In the genomic region with DNA sequence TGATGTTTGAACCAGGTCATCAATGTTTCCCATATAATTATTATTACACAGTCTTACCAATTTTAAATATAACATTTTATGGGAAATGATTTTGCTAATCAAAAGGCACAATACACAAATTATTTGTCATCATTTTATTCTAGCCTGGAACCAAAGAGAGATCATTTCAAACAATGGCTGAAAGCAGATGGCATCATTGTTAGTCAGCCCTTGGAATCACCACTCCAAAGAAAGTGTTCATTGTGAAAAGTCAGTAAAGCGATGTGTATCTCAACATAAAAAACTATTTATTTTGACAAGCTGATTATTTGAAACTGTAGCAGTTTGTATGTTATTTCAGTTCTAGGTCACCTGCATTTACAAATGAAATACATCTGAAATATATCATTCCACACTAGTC, we compare ENCODE assay signal across 30 cellular contexts.
"Had no signal": no experiment of that assay in that cellular context is flagged by ENCODE, and none has a peak within 500 bp of the region (broad histone marks: within the 10 kb centered on the region; RNA-seq: fewer than 3 reads in every experiment).

No MANE protein-coding gene starts in this region.

- H3K9ac ChIP-seq: KMS-11 had no signal

- H3K27ac ChIP-seq: body of pancreas, breast epithelium, coronary artery, KMS-11, SJCRH30, SK-N-MC had no signal

- DNase-seq: activated CD4-positive, alpha-beta T cell treated with anti-CD3 and anti-CD28 coated beads for 36 hours; activated CD4-positive, alpha-beta T cell treated with anti-CD3 and anti-CD28 coated beads, Interleukin-2, amount 10 ng/mL, durations not matched to agents 7 days and 5 days; activated CD4-positive, alpha-beta T cell treated with anti-CD3 and anti-CD28 coated beads, Interleukin-2, amount 50 U/mL, for 48 hours; activated CD8-positive, alpha-beta T cell treated with anti-CD3 and anti-CD28 coated beads, Interleukin-2, amount 10 ng/mL, durations not matched to agents 7 days and 5 days; activated gamma-delta T cell; activated naive CD4-positive, alpha-beta T cell treated with Interleukin-2 at 50 U/mL for 16 hours; activated naive CD8-positive, alpha-beta T cell treated with anti-CD3 and anti-CD28 coated beads, Interleukin-2, amount 10 ng/mL, durations not matched to agents 7 days and 5 days; activated T-cell treated with anti-CD3 and anti-CD28 coated beads, Interleukin-2, amount 50 U/mL, for 24 hours; amygdala; body of pancreas; NCI-H1105 treated with DMSO at 0.1 percent for 48 hours; NCI-H1436; NCI-H1694; NCI-H1930; NCI-H2081 treated with DMSO at 0.1 percent for 48 hours; NCI-H2171 treated with DMSO at 0.1 percent for 48 hours; NCI-H2227 treated with DMSO at 0.1 percent for 48 hours; NCI-H510A; NCI-H526 treated with DMSO at 0.1 percent for 48 hours; SHP77; SJCRH30 had no signal

- H3K4me3 ChIP-seq: body of pancreas, breast epithelium, coronary artery, SJCRH30, SK-N-MC had no signal

- H3K4me2 ChIP-seq: KMS-11 had no signal

- ATAC-seq: activated CD4-positive, alpha-beta T cell treated with anti-CD3 and anti-CD28 coated beads for 36 hours; activated CD4-positive, CD25-positive, alpha-beta regulatory T cell treated with anti-CD3 and anti-CD28 coated beads, Interleukin-2, amount 50 U/mL, for 24 hours; activated CD8-positive, alpha-beta T cell treated with anti-CD3 and anti-CD28 coated beads, Interleukin-2, amount 10 ng/mL, durations not matched to agents 7 days and 5 days; body of pancreas; Panc1; WTC11 had no signal

- H3K4me1 ChIP-seq: body of pancreas, breast epithelium, SJCRH30 had no signal

- H3K27me3 ChIP-seq: body of pancreas, breast epithelium, SJCRH30 had no signal

- H3K36me3 ChIP-seq: breast epithelium, SJCRH30 had no signal

- FAIRE-seq: astrocyte, TTC549 had no signal

- H3K9me3 ChIP-seq: body of pancreas, SJCRH30 had no signal
